17 cellular contexts compared by ENCODE assay signal in the genomic region with DNA sequence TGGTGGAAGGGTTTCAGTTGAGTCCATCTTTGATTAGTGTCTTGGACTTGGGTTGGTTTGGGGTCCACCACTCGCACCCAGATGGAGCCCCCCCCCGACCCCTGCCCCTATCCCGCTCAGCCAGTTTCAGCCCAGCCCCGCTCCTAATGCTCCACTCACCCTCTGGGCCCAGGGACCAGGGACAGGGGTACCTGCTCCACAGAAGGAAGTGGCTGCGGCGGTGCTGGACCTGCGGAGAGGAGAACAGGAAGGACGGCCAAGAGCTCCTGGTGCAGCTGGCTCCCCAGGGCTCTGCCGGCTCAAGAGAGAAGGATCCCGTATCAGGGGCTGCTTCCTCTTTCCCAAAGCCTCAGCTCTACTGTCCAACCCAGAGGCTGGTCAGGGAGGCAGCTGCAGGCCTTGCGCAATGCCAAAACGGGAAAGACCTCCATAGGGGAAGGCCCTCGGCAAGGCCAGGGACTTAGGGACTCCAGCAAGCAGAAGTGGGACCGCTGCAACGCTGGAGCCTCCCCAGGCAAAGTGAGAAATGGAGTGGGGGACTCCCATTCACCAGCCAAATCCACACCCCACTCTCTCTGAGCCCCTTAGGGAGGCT. TPM values are rescaled to one million over a fixed set of nuclear protein-coding genes. Genes with fewer than 3 reads are reported as not detected.
DNase-seq lines count a peak whose midpoint lies in the region; ATAC-seq, FAIRE-seq and TF ChIP-seq lines count a peak whose summit lies in the region.
"Had no signal": no experiment of that assay in that cellular context is flagged by ENCODE, and none has a peak within 500 bp of the region (broad histone marks: within the 10 kb centered on the region; RNA-seq: fewer than 3 reads in every experiment).

A gene (minus strand): TSS at position 322 of the 595 bp plus-strand sequence. CDS start 5,472 bp downstream, outside the sequence.

- no peak within 1 kb of the TSS for H3K27ac ChIP-seq in pancreas
- H3K27ac ChIP-seq: epithelial cell of prostate, SK-N-MC had no signal

- no peak within 1 kb of the TSS for H3K4me3 ChIP-seq in pancreas
- H3K4me3 ChIP-seq: HAP-1, SK-N-MC had no signal

- FAIRE-seq in pancreas (lab: Jason Lieb, UNC) (no peak), HTR-8/SVneo (lab: Jason Lieb, UNC) (no peak), GM19239 (lab: Jason Lieb, UNC) (no peak)
- FAIRE-seq: A204.1, D721Med had no signal

- ATAC-seq in left ventricle myocardium superior = peak; percentile 69
- ATAC-seq in pancreas = peak in 3 of 4 donors; percentile 35 to 70 (median 65)
- ATAC-seq in HG03039 (IDR thresholded peaks at IDR 0.05; ENCODE audit: unreplicated experiment) = no peak

- H3K36me3 ChIP-seq in pancreas = no peaks in the 10 kb centered on the region
- H3K36me3 ChIP-seq: HAP-1 had no signal

- TF ChIP-seq CTCF in pancreas (IDR thresholded peaks at IDR 0.05) = no peak

- H3K27me3 ChIP-seq in pancreas = no peaks in the 10 kb centered on the region

- 74 to 80% methylated on average over 15 of the region's 15 CpGs for WGBS in pancreas, 2 donors

- H3K4me1 ChIP-seq in pancreas = no peaks in the 10 kb centered on the region
- H3K4me1 ChIP-seq: HAP-1 had no signal

- DNase-seq in 8988T (peak; percentile 5), OCI-M1 (lab: John Stamatoyannopoulos, UW) (peak; percentile 46), left ventricle myocardium superior (peak; percentile 77), pancreas (peak in 2 of 6 donors; percentile 54 to 66), HTR-8/SVneo (ENCODE audit: insufficient read length, low spot score) (no peak), GM19239 (ENCODE audit: insufficient read length, low spot score) (no peak)
- DNase-seq in activated T-cell treated with anti-CD3 and anti-CD28 coated beads, Interleukin-2, amount 50 U/mL, for 1 hour = no peak
- DNase-seq: activated effector memory CD4-positive, alpha-beta T cell treated with Interleukin-2 at 50 U/mL for 16 hours; NCI-H1694 treated with DMSO at 0.1 percent for 48 hours; NCI-H69 had no signal

- intact Hi-C loops in left ventricle myocardium superior (cut with micrococcal nuclease) = no loop called here
- intact Hi-C loops in pancreas (cut with DNase I) = no loop called here

- H3K9me3 ChIP-seq in pancreas = no peaks in the 10 kb centered on the region
- H3K9me3 ChIP-seq: HAP-1 had no signal

RNA-seq across cellular contexts. Expression of the gene that starts here (rescaled TPM):
- 7.1 TPM for total RNA-seq in left ventricle myocardium superior
- total RNA-seq in pancreas = 1 to 10 TPM in 3 of 6 donors, under 1 TPM in 3; 0.09 to 3.7 (median 1.6) TPM
- 1 to 10 TPM; 1.0 to 2.5 TPM for polyA plus RNA-seq in pancreas
- total RNA-seq: bronchial epithelial cell had no signal

Comparison
In these comparisons a context has a peak if more than half of its experiments do, and no peak if none do; other contexts are left out.
1. DNase-seq: peak in 8988T (single experiment), OCI-M1 (single experiment) and left ventricle myocardium superior (single experiment); none in HTR-8/SVneo (single experiment), activated T-cell treated with anti-CD3 and anti-CD28 coated beads, Interleukin-2, amount 50 U/mL, for 1 hour (single experiment) and GM19239 (single experiment).